12 cellular contexts compared by ENCODE assay signal in the genomic region with DNA sequence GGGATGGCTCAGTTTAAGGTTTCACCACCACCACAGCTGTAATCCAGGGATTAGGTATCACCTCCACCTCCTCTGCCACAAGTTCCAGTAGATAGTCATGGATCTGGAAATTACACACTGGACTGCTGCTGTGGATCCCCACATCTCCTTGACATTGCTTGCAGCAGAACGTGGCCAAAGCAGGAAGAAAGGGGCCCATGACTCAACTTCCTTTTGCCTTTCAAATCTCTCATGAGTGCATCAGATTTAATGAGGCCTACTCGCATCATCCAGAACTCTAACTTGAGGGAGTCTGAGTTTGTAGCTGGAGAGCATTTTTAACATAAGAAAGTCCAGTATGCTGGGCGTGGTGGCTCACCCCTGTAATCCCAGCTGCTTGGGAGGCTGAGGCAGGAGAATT. TPM values are rescaled to one million over a fixed set of nuclear protein-coding genes. Genes with fewer than 3 reads are reported as not detected.
DNase-seq lines count a peak whose midpoint lies in the region; ATAC-seq and TF ChIP-seq lines count a peak whose summit lies in the region.
"Had no signal": no experiment of that assay in that cellular context is flagged by ENCODE, and none has a peak within 500 bp of the region (broad histone marks: within the 10 kb centered on the region; RNA-seq: fewer than 3 reads in every experiment).

No MANE protein-coding gene starts in this region.

- 77 to 86% (median 83%) methylated on average over 3 of the region's 3 CpGs for WGBS in psoas muscle, 3 donors

- peak overlapping the region; percentile 28 for H3K4me3 Mint-ChIP-seq in activated naive CD8-positive, alpha-beta T cell treated with anti-CD3 and anti-CD28 coated beads, Interleukin-2, amount 10 ng/mL, durations not matched to agents 7 days and 5 days
- H3K4me3 Mint-ChIP-seq in naive thymus-derived CD4-positive, alpha-beta T cell = no peak overlapping the region

- H3K27ac Mint-ChIP-seq in activated naive CD8-positive, alpha-beta T cell treated with anti-CD3 and anti-CD28 coated beads, Interleukin-2, amount 10 ng/mL, durations not matched to agents 7 days and 5 days = peak overlapping the region; percentile 82
- peak overlapping the region in 1 of 9 donors; percentile 19 for H3K27ac Mint-ChIP-seq in naive thymus-derived CD4-positive, alpha-beta T cell

- H3K27ac ChIP-seq in naive thymus-derived CD4-positive, alpha-beta T cell (ENCODE audit: low read depth, low read length) = no peak overlapping the region
- no peak overlapping the region for H3K27ac ChIP-seq in psoas muscle
- H3K27ac ChIP-seq: sigmoid colon had no signal

- H3K36me3 Mint-ChIP-seq in activated naive CD8-positive, alpha-beta T cell treated with anti-CD3 and anti-CD28 coated beads, Interleukin-2, amount 10 ng/mL, durations not matched to agents 7 days and 5 days = no peaks in the 10 kb centered on the region
- H3K36me3 Mint-ChIP-seq in naive thymus-derived CD4-positive, alpha-beta T cell = peaks cover 0 to 6% (median 0%) of the 10 kb centered on the region in 5 donors

- CTCF ChIA-PET in naive thymus-derived CD4-positive, alpha-beta T cell (lab: Charles Lee) = no interaction called here

- H3K27me3 ChIP-seq in naive thymus-derived CD4-positive, alpha-beta T cell (ENCODE audit: control insufficient read depth in 2 of 2, insufficient read depth in 2 of 2, low read length in 2 of 2) = no peaks in the 10 kb centered on the region
- H3K27me3 ChIP-seq in psoas muscle (ENCODE audit: insufficient read depth in 3 of 3, low read length in 2 of 3) = no peaks in the 10 kb centered on the region
- H3K27me3 ChIP-seq: sigmoid colon had no signal

- peak; percentile 8 for DNase-seq in DMS53 (lab: John Stamatoyannopoulos, UW)
- no peak for DNase-seq in DMS53 treated with DMSO at 0.1 percent for 48 hours (lab: John Stamatoyannopoulos, UW; ENCODE audit: unreplicated experiment)
- DNase-seq in MV-4-11 (lab: John Stamatoyannopoulos, UW) = peak; percentile 64
- no peak for DNase-seq in activated naive CD8-positive, alpha-beta T cell treated with anti-CD3 and anti-CD28 coated beads, Interleukin-2, amount 10 ng/mL, durations not matched to agents 7 days and 5 days
- no peak for DNase-seq in naive thymus-derived CD4-positive, alpha-beta T cell
- DNase-seq in psoas muscle = no peak
- no peak for DNase-seq in left ventricle myocardium superior
- DNase-seq: foreskin melanocyte, NCI-H526 treated with DMSO at 0.1 percent for 48 hours, sigmoid colon had no signal

- H3K4me1 ChIP-seq in naive thymus-derived CD4-positive, alpha-beta T cell (ENCODE audit: control insufficient read depth in 2 of 2, insufficient read depth in 2 of 2, low read length in 2 of 2) = no peaks in the 10 kb centered on the region
- no peaks in the 10 kb centered on the region for H3K4me1 ChIP-seq in psoas muscle
- H3K4me1 ChIP-seq: sigmoid colon had no signal

- peaks cover 24% of the 10 kb centered on the region for H3K4me1 Mint-ChIP-seq in activated naive CD8-positive, alpha-beta T cell treated with anti-CD3 and anti-CD28 coated beads, Interleukin-2, amount 10 ng/mL, durations not matched to agents 7 days and 5 days
- H3K4me1 Mint-ChIP-seq in naive thymus-derived CD4-positive, alpha-beta T cell = peaks cover 0 to 22% (median 4%) of the 10 kb centered on the region in 7 donors

- H3K9me3 Mint-ChIP-seq in activated naive CD8-positive, alpha-beta T cell treated with anti-CD3 and anti-CD28 coated beads, Interleukin-2, amount 10 ng/mL, durations not matched to agents 7 days and 5 days = no peaks in the 10 kb centered on the region
- peaks cover 0 to 1% (median 0%) of the 10 kb centered on the region in 11 donors for H3K9me3 Mint-ChIP-seq in naive thymus-derived CD4-positive, alpha-beta T cell

- H3K36me3 ChIP-seq in naive thymus-derived CD4-positive, alpha-beta T cell (ENCODE audit: control insufficient read depth in 2 of 3, insufficient read depth in 3 of 3, low read length in 3 of 3) = no peaks in the 10 kb centered on the region
- no peaks in the 10 kb centered on the region for H3K36me3 ChIP-seq in psoas muscle (ENCODE audit: insufficient read depth in 1 of 2, low read depth in 1 of 2)
- H3K36me3 ChIP-seq: sigmoid colon had no signal

- H3K4me3 ChIP-seq in naive thymus-derived CD4-positive, alpha-beta T cell (ENCODE audit: low read length) = no peak overlapping the region
- H3K4me3 ChIP-seq in psoas muscle = no peak overlapping the region
- H3K4me3 ChIP-seq: K562, sigmoid colon had no signal

- intact Hi-C loops in naive thymus-derived CD4-positive, alpha-beta T cell (cut with micrococcal nuclease) = no loop called here
- intact Hi-C loops in psoas muscle (cut with DNase I) (no loop called here), left ventricle myocardium superior (cut with micrococcal nuclease) (no loop called here)

- POLR2A ChIA-PET in activated naive CD8-positive, alpha-beta T cell treated with anti-CD3 and anti-CD28 coated beads, Interleukin-2, amount 10 ng/mL, durations not matched to agents 7 days and 5 days (lab: Charles Lee) = interaction anchor here (1.1 kb wide), 1 partner anchor 24 kb away, joined by 3 read pairs; no protein-coding TSS in a partner anchor
- POLR2A ChIA-PET in naive thymus-derived CD4-positive, alpha-beta T cell (lab: Charles Lee) = interaction anchor here (0.6 kb wide), 1 partner anchor 62 kb away, joined by 3 read pairs; no protein-coding TSS in a partner anchor

- TF ChIP-seq CTCF in psoas muscle (IDR thresholded peaks at IDR 0.05) = no peak

- peak; percentile 79 for ATAC-seq in activated naive CD8-positive, alpha-beta T cell treated with anti-CD3 and anti-CD28 coated beads, Interleukin-2, amount 10 ng/mL, durations not matched to agents 7 days and 5 days (ENCODE audit: low read depth)
- peak; percentile 70 for ATAC-seq in naive thymus-derived CD4-positive, alpha-beta T cell
- no peak for ATAC-seq in psoas muscle
- ATAC-seq in left ventricle myocardium superior = no peak
- ATAC-seq in GM21390 (IDR thresholded peaks at IDR 0.05; ENCODE audit: unreplicated experiment) = no peak
- ATAC-seq: K562 had no signal

- H3K27me3 Mint-ChIP-seq in activated naive CD8-positive, alpha-beta T cell treated with anti-CD3 and anti-CD28 coated beads, Interleukin-2, amount 10 ng/mL, durations not matched to agents 7 days and 5 days = no peaks in the 10 kb centered on the region
- H3K27me3 Mint-ChIP-seq in naive thymus-derived CD4-positive, alpha-beta T cell = peaks cover 0 to 1% (median 0%) of the 10 kb centered on the region in 5 donors

- H3K9me3 ChIP-seq in naive thymus-derived CD4-positive, alpha-beta T cell (ENCODE audit: control insufficient read depth in 2 of 3, low read length in 3 of 3) = no peaks in the 10 kb centered on the region
- H3K9me3 ChIP-seq in psoas muscle = no peaks in the 10 kb centered on the region
- H3K9me3 ChIP-seq: sigmoid colon had no signal

RNA-seq across cellular contexts. Expression of a gene that starts 29.2 kb away (rescaled TPM):
- total RNA-seq in activated naive CD8-positive, alpha-beta T cell treated with anti-CD3 and anti-CD28 coated beads, Interleukin-2, amount 10 ng/mL, durations not matched to agents 7 days and 5 days = 100 to 1,000 TPM; 149 to 154 TPM
- 100 to 1,000 TPM; 155 to 233 (median 171) TPM for total RNA-seq in naive thymus-derived CD4-positive, alpha-beta T cell
- polyA plus RNA-seq in naive thymus-derived CD4-positive, alpha-beta T cell = 100 to 1,000 TPM; 204 to 245 TPM
- total RNA-seq in psoas muscle (100 to 1,000 TPM; 128 to 203 (median 159) TPM), left ventricle myocardium superior (266 TPM)
- 100 to 1,000 TPM in 2 of 3 donors, 10 to 100 TPM in 1; 88.2 to 255 (median 101) TPM for polyA plus RNA-seq in psoas muscle

Comparison
In these comparisons a context has a peak if more than half of its experiments do, and no peak if none do; other contexts are left out.
1. DNase-seq: peak in DMS53 (single experiment) and MV-4-11 (single experiment); none in DMS53 treated with DMSO at 0.1 percent for 48 hours (single experiment), activated naive CD8-positive, alpha-beta T cell treated with anti-CD3 and anti-CD28 coated beads, Interleukin-2, amount 10 ng/mL, durations not matched to agents 7 days and 5 days (single experiment), naive thymus-derived CD4-positive, alpha-beta T cell (0 of 9), psoas muscle (0 of 2) and left ventricle myocardium superior (single experiment).
2. ATAC-seq: peak in activated naive CD8-positive, alpha-beta T cell treated with anti-CD3 and anti-CD28 coated beads, Interleukin-2, amount 10 ng/mL, durations not matched to agents 7 days and 5 days (single experiment) and naive thymus-derived CD4-positive, alpha-beta T cell (single experiment); none in psoas muscle (0 of 4), left ventricle myocardium superior (single experiment) and GM21390 (single experiment).